In genomic region chr3:172692751-172693310, GRCh38 we compare ENCODE assay signal across 8 cellular contexts. TPM values are rescaled to one million over a fixed set of nuclear protein-coding genes. Genes with fewer than 3 reads are reported as not detected.
A peak's percentile ranks its signal among the peaks of the same experiment; 100 is the strongest.
DNase-seq lines count a peak whose midpoint lies in the region; ATAC-seq and TF ChIP-seq lines count a peak whose summit lies in the region.
"Had no signal": no experiment of that assay in that cellular context is flagged by ENCODE, and none has a peak within 500 bp of the region (broad histone marks: within the 10 kb centered on the region; RNA-seq: fewer than 3 reads in every experiment).

No MANE protein-coding gene starts in this region.

- peaks cover 11 to 15% (median 13%) of the 10 kb centered on the region in 7 donors for H3K4me1 Mint-ChIP-seq in naive thymus-derived CD4-positive, alpha-beta T cell
- H3K4me1 Mint-ChIP-seq in activated T-helper 1 cell treated with anti-CD3 and anti-CD28 coated beads, Interleukin-12 subunit alpha, Interleukin-12 subunit beta, Interleukin-2, Interleukin-4 antibody, amounts not matched to agents 30 ng/mL and 10 ng/mL and 1 ng/mL, durations not matched to agents 14 hours and 24 hours and 36 hours (ENCODE audit: low read depth): peaks cover 8% of the 10 kb centered on the region

- H3K27ac ChIP-seq in naive thymus-derived CD4-positive, alpha-beta T cell (ENCODE audit: low read depth, low read length): no peak overlapping the region
- no peak overlapping the region for H3K27ac ChIP-seq in esophagus squamous epithelium

- no peak for TF ChIP-seq CTCF in esophagus squamous epithelium (IDR thresholded peaks at IDR 0.05)

- TF ChIP-seq POLR2A in esophagus squamous epithelium (IDR thresholded peaks at IDR 0.05): no peak

- POLR2A ChIA-PET in naive thymus-derived CD4-positive, alpha-beta T cell (lab: Charles Lee): interaction anchor here (0.6 kb wide), 1 partner anchor 17 kb away, joined by 3 read pairs; no protein-coding TSS in a partner anchor

- 86 to 90% methylated on average over 2 of the region's 2 CpGs for WGBS in esophagus squamous epithelium, 2 donors

- H3K27ac Mint-ChIP-seq in naive thymus-derived CD4-positive, alpha-beta T cell: peak overlapping the region in 5 of 9 donors; percentile 2 to 73 (median 4)
- no peak overlapping the region for H3K27ac Mint-ChIP-seq in activated T-helper 1 cell treated with anti-CD3 and anti-CD28 coated beads, Interleukin-12 subunit alpha, Interleukin-12 subunit beta, Interleukin-2, Interleukin-4 antibody, amounts not matched to agents 30 ng/mL and 10 ng/mL and 1 ng/mL, durations not matched to agents 14 hours and 24 hours and 36 hours

- CTCF ChIA-PET in naive thymus-derived CD4-positive, alpha-beta T cell (lab: Charles Lee): interaction anchor here (1.0 kb wide), 1 partner anchor 24 kb away, joined by 3 read pairs; no protein-coding TSS in a partner anchor

- H3K4me3 Mint-ChIP-seq in naive thymus-derived CD4-positive, alpha-beta T cell: peak overlapping the region in 1 of 10 donors; percentile 23
- no peak overlapping the region for H3K4me3 Mint-ChIP-seq in activated T-helper 1 cell treated with anti-CD3 and anti-CD28 coated beads, Interleukin-12 subunit alpha, Interleukin-12 subunit beta, Interleukin-2, Interleukin-4 antibody, amounts not matched to agents 30 ng/mL and 10 ng/mL and 1 ng/mL, durations not matched to agents 14 hours and 24 hours and 36 hours

- H3K4me3 ChIP-seq in naive thymus-derived CD4-positive, alpha-beta T cell (ENCODE audit: low read length): no peak overlapping the region
- H3K4me3 ChIP-seq in esophagus squamous epithelium: no peak overlapping the region

- no peaks in the 10 kb centered on the region for H3K27me3 ChIP-seq in naive thymus-derived CD4-positive, alpha-beta T cell (ENCODE audit: control insufficient read depth in 2 of 2, insufficient read depth in 2 of 2, low read length in 2 of 2)
- no peaks in the 10 kb centered on the region for H3K27me3 ChIP-seq in esophagus squamous epithelium

- peak; percentile 79 for ATAC-seq in GM18907 (IDR thresholded peaks at IDR 0.05; ENCODE audit: unreplicated experiment)
- ATAC-seq in HG02588 (IDR thresholded peaks at IDR 0.05; ENCODE audit: unreplicated experiment): peak; percentile 65
- peak; percentile 31 for ATAC-seq in naive thymus-derived CD4-positive, alpha-beta T cell
- no peak for ATAC-seq in Right ventricle myocardium inferior
- ATAC-seq: left ventricle myocardium superior had no signal

- H3K9me3 ChIP-seq in naive thymus-derived CD4-positive, alpha-beta T cell (ENCODE audit: control insufficient read depth in 2 of 3, low read length in 3 of 3): no peaks in the 10 kb centered on the region
- no peaks in the 10 kb centered on the region for H3K9me3 ChIP-seq in esophagus squamous epithelium

- no peaks in the 10 kb centered on the region for H3K27me3 Mint-ChIP-seq in naive thymus-derived CD4-positive, alpha-beta T cell
- H3K27me3 Mint-ChIP-seq in activated T-helper 1 cell treated with anti-CD3 and anti-CD28 coated beads, Interleukin-12 subunit alpha, Interleukin-12 subunit beta, Interleukin-2, Interleukin-4 antibody, amounts not matched to agents 30 ng/mL and 10 ng/mL and 1 ng/mL, durations not matched to agents 14 hours and 24 hours and 36 hours (ENCODE audit: insufficient read depth): no peaks in the 10 kb centered on the region

- intact Hi-C loops in naive thymus-derived CD4-positive, alpha-beta T cell (cut with micrococcal nuclease): no loop called here
- intact Hi-C loops in Right ventricle myocardium inferior (cut with DNase I): no loop called here
- intact Hi-C loops in esophagus squamous epithelium (cut with DNase I): no loop called here
- intact Hi-C loops in activated T-helper 1 cell treated with anti-CD3 and anti-CD28 coated beads, Interleukin-12 subunit alpha, Interleukin-12 subunit beta, Interleukin-2, Interleukin-4 antibody, amounts not matched to agents 30 ng/mL and 10 ng/mL and 1 ng/mL, durations not matched to agents 14 hours and 24 hours and 36 hours (cut with micrococcal nuclease): no loop called here

- peaks cover 0 to 7% of the 10 kb centered on the region in 2 donors for H3K4me1 ChIP-seq in naive thymus-derived CD4-positive, alpha-beta T cell (ENCODE audit: control insufficient read depth in 2 of 2, insufficient read depth in 2 of 2, low read length in 2 of 2)
- H3K4me1 ChIP-seq in esophagus squamous epithelium: peaks cover 0 to 27% (median 4%) of the 10 kb centered on the region in 3 donors

- no peaks in the 10 kb centered on the region for H3K36me3 ChIP-seq in naive thymus-derived CD4-positive, alpha-beta T cell (ENCODE audit: control insufficient read depth in 2 of 3, insufficient read depth in 3 of 3, low read length in 3 of 3)
- no peaks in the 10 kb centered on the region for H3K36me3 ChIP-seq in esophagus squamous epithelium

- peaks cover 0 to 5% (median 0%) of the 10 kb centered on the region in 11 donors for H3K9me3 Mint-ChIP-seq in naive thymus-derived CD4-positive, alpha-beta T cell
- H3K9me3 Mint-ChIP-seq in activated T-helper 1 cell treated with anti-CD3 and anti-CD28 coated beads, Interleukin-12 subunit alpha, Interleukin-12 subunit beta, Interleukin-2, Interleukin-4 antibody, amounts not matched to agents 30 ng/mL and 10 ng/mL and 1 ng/mL, durations not matched to agents 14 hours and 24 hours and 36 hours: no peaks in the 10 kb centered on the region

- DNase-seq in NAMALWA (ENCODE audit: low spot score): peak; percentile 20
- no peak for DNase-seq in naive thymus-derived CD4-positive, alpha-beta T cell
- no peak for DNase-seq in Right ventricle myocardium inferior (ENCODE audit: missing footprints)
- DNase-seq in esophagus squamous epithelium (lab: John Stamatoyannopoulos, UW): no peak
- no peak for DNase-seq in activated T-helper 1 cell treated with anti-CD3 and anti-CD28 coated beads, Interleukin-12 subunit alpha, Interleukin-12 subunit beta, Interleukin-2, Interleukin-4 antibody, amounts not matched to agents 30 ng/mL and 10 ng/mL and 1 ng/mL, durations not matched to agents 14 hours and 24 hours and 36 hours (ENCODE audit: low spot score)
- DNase-seq: left ventricle myocardium superior had no signal

- H3K36me3 Mint-ChIP-seq in naive thymus-derived CD4-positive, alpha-beta T cell: peaks cover 0 to 12% (median 4%) of the 10 kb centered on the region in 5 donors
- H3K36me3 Mint-ChIP-seq in activated T-helper 1 cell treated with anti-CD3 and anti-CD28 coated beads, Interleukin-12 subunit alpha, Interleukin-12 subunit beta, Interleukin-2, Interleukin-4 antibody, amounts not matched to agents 30 ng/mL and 10 ng/mL and 1 ng/mL, durations not matched to agents 14 hours and 24 hours and 36 hours (ENCODE audit: low read depth): no peaks in the 10 kb centered on the region

RNA-seq across cellular contexts. Expression of gene NCEH1, which starts 18.0 kb away (rescaled TPM):
- 1 to 10 TPM; 3.2 to 8.9 (median 4.8) TPM for total RNA-seq in naive thymus-derived CD4-positive, alpha-beta T cell
- polyA plus RNA-seq in naive thymus-derived CD4-positive, alpha-beta T cell: 1 to 10 TPM; 1.2 to 2.9 TPM
- 60.4 TPM for total RNA-seq in Right ventricle myocardium inferior
- 1 to 10 TPM; 2.2 to 9.1 (median 5.0) TPM for total RNA-seq in esophagus squamous epithelium
- total RNA-seq in activated T-helper 1 cell treated with anti-CD3 and anti-CD28 coated beads, Interleukin-12 subunit alpha, Interleukin-12 subunit beta, Interleukin-2, Interleukin-4 antibody, amounts not matched to agents 30 ng/mL and 10 ng/mL and 1 ng/mL, durations not matched to agents 14 hours and 24 hours and 36 hours: 7.4 and 8.8 TPM in 2 replicates

RNA-seq across cellular contexts. Expression of gene ECT2, which starts 57.7 kb away (rescaled TPM):
- total RNA-seq in naive thymus-derived CD4-positive, alpha-beta T cell: 10 to 100 TPM in 1 of 5 experiments, 1 to 10 TPM in 4; 1.3 to 41.2 (median 2.1) TPM
- polyA plus RNA-seq in naive thymus-derived CD4-positive, alpha-beta T cell: 1 to 10 TPM; 1.3 to 1.6 TPM
- total RNA-seq in Right ventricle myocardium inferior (6.3 TPM), esophagus squamous epithelium (10 to 100 TPM in 3 of 4 donors, 1 to 10 TPM in 1; 7.7 to 30.5 (median 17.7) TPM)
- total RNA-seq in activated T-helper 1 cell treated with anti-CD3 and anti-CD28 coated beads, Interleukin-12 subunit alpha, Interleukin-12 subunit beta, Interleukin-2, Interleukin-4 antibody, amounts not matched to agents 30 ng/mL and 10 ng/mL and 1 ng/mL, durations not matched to agents 14 hours and 24 hours and 36 hours: 34.5 and 39.6 TPM in 2 replicates
